ENCODE assay signal across 16 cellular contexts in genomic region chr9:133236291-133237071, GRCh38. TPM values are rescaled to one million over a fixed set of nuclear protein-coding genes. Genes with fewer than 3 reads are reported as not detected.
DNase-seq lines count a peak whose midpoint lies in the region; ATAC-seq and TF ChIP-seq lines count a peak whose summit lies in the region.
"Had no signal": no experiment of that assay in that cellular context is flagged by ENCODE, and none has a peak within 500 bp of the region (broad histone marks: within the 10 kb centered on the region; RNA-seq: fewer than 3 reads in every experiment).

No MANE protein-coding gene starts in this region.

- H3K27ac ChIP-seq in testis, result peak overlapping the region in 1 of 2 donors; percentile 72

- TF ChIP-seq CTCF in testis (IDR thresholded peaks at IDR 0.05), result no peak

- no peak for ATAC-seq in GM21737 (IDR thresholded peaks at IDR 0.05; ENCODE audit: unreplicated experiment)
- ATAC-seq in HG03135 (IDR thresholded peaks at IDR 0.05; ENCODE audit: unreplicated experiment), result no peak
- ATAC-seq: activated naive CD4-positive, alpha-beta T cell treated with anti-CD3 and anti-CD28 coated beads, Interleukin-2, amount 50 U/mL, for 72 hours; PC-3; T-cell had no signal

- WGBS in testis, 2 donors, result 71 to 78% methylated on average over 8 to 20 of the region's 20 CpGs

- no peaks in the 10 kb centered on the region for H3K9me3 ChIP-seq in testis

- intact Hi-C loops in testis (cut with DNase I; ENCODE audit: low total_unique reads), result no loop called here

- no peak overlapping the region for H3K4me3 ChIP-seq in testis

- no peak for TF ChIP-seq POLR2A in testis (IDR thresholded peaks at IDR 0.05)

- DNase-seq in RPMI8226 (peak; percentile 67), dermis blood vessel endothelial cell (peak; percentile 6), mesenteric fat pad (ENCODE audit: low spot score) (peak; percentile 89), testis (peak; percentile 20), retina (no peak)
- DNase-seq: activated B cell treated with CpG ODN at 0.5 μM for 24 hours; CD4-positive, alpha-beta memory T cell; NCI-H1092; NCI-H345; PC-3 had no signal

- no peaks in the 10 kb centered on the region for H3K27me3 ChIP-seq in testis

- peaks cover 18% of the 10 kb centered on the region for H3K4me1 ChIP-seq in testis

- H3K36me3 ChIP-seq in testis (ENCODE audit: low read depth, missing control alignments), result no peaks in the 10 kb centered on the region

RNA-seq across cellular contexts. Expression of gene OBP2B, which starts 27.4 kb away (rescaled TPM):
- not detected in 2 replicates for total RNA-seq in dermis blood vessel endothelial cell
- total RNA-seq in mesenteric fat pad, result not detected
- 10 to 100 TPM; 34.0 to 53.0 TPM for total RNA-seq in testis
- 35.1 TPM for polyA plus RNA-seq in testis (ENCODE audit: insufficient read depth, low read depth, low replicate concordance)
- total RNA-seq: activated B cell treated with CpG ODN at 0.5 μM for 24 hours; activated naive CD4-positive, alpha-beta T cell treated with anti-CD3 and anti-CD28 coated beads, Interleukin-2, amount 50 U/mL, for 72 hours; CD4-positive, alpha-beta memory T cell; chondrocyte; omental fat pad; PC-3; T-cell had no signal
- polyA plus RNA-seq: CD4-positive, alpha-beta memory T cell had no signal

RNA-seq across cellular contexts. Expression of gene ABO, which starts 38.5 kb away (rescaled TPM):
- under 0.01 and 0.51 TPM in 2 replicates for total RNA-seq in dermis blood vessel endothelial cell
- total RNA-seq in mesenteric fat pad, result 2.3 TPM
- 10 to 100 TPM; 25.6 to 31.1 TPM for total RNA-seq in testis
- polyA plus RNA-seq in testis (ENCODE audit: insufficient read depth, low read depth, low replicate concordance), result 10.4 TPM
- total RNA-seq: activated B cell treated with CpG ODN at 0.5 μM for 24 hours; activated naive CD4-positive, alpha-beta T cell treated with anti-CD3 and anti-CD28 coated beads, Interleukin-2, amount 50 U/mL, for 72 hours; PC-3 had no signal

Comparison
In these comparisons a context has a peak if more than half of its experiments do, and no peak if none do; other contexts are left out.
1. RNA of gene OBP2B, which starts 27.4 kb away (total RNA-seq): 34.0 to 53.0 TPM in testis; not detected in dermis blood vessel endothelial cell and not detected in mesenteric fat pad (single experiment); every median in the first group is over 10 times any median in the second.